9 cellular contexts compared by ENCODE assay signal in genomic region chr11:1628506-1629325, GRCh38. TPM values are rescaled to one million over a fixed set of nuclear protein-coding genes. Genes with fewer than 3 reads are reported as not detected.
DNase-seq lines count a peak whose midpoint lies in the region; ATAC-seq, FAIRE-seq and TF ChIP-seq lines count a peak whose summit lies in the region.
"Had no signal": no experiment of that assay in that cellular context is flagged by ENCODE, and none has a peak within 500 bp of the region (broad histone marks: within the 10 kb centered on the region; RNA-seq: fewer than 3 reads in every experiment).

No MANE protein-coding gene starts in this region.

- no peak for TF ChIP-seq POLR2A in GM12892 (IDR thresholded peaks at IDR 0.05; ENCODE audit: low read depth, low read length)

- no peaks in the 10 kb centered on the region for H3K4me1 Mint-ChIP-seq in natural killer cell
- H3K4me1 Mint-ChIP-seq in stimulated activated naive CD8-positive, alpha-beta T cell treated with anti-CD3 and anti-CD28 coated beads, Interleukin-15, amount 100 ng/mL, for 72 hours: peaks cover 18% of the 10 kb centered on the region

- ATAC-seq in natural killer cell: peak; percentile 82 to 99 (median 98)
- ATAC-seq in stimulated activated naive CD8-positive, alpha-beta T cell treated with anti-CD3 and anti-CD28 coated beads, Interleukin-15, amount 100 ng/mL, for 72 hours: peak; percentile 87

- no peak overlapping the region for H3K4me3 ChIP-seq in epithelial cell of esophagus (ENCODE audit: low read length)

- DNase-seq in GM12892 (ENCODE audit: insufficient read length): peak; percentile 73
- DNase-seq in NCI-H69 (lab: John Stamatoyannopoulos, UW): peak; percentile 53
- DNase-seq in activated CD8-positive, alpha-beta memory T cell treated with anti-CD3 and anti-CD28 coated beads, Interleukin-2, amount 50 U/mL, for 48 hours: peak; percentile 90
- peak; percentile 31 for DNase-seq in epithelial cell of esophagus (ENCODE audit: low read depth)
- peak; percentile 61 for DNase-seq in natural killer cell
- DNase-seq in stimulated activated naive CD8-positive, alpha-beta T cell treated with anti-CD3 and anti-CD28 coated beads, Interleukin-15, amount 100 ng/mL, for 72 hours: peak; percentile 58 to 64
- DNase-seq in KG1 (lab: John Stamatoyannopoulos, UW): no peak
- DNase-seq in SHP77 treated with DMSO at 0.1 percent for 48 hours (lab: John Stamatoyannopoulos, UW): no peak

- no peaks in the 10 kb centered on the region for H3K36me3 Mint-ChIP-seq in natural killer cell

- no peak overlapping the region for H3K27ac Mint-ChIP-seq in natural killer cell
- H3K27ac Mint-ChIP-seq in stimulated activated naive CD8-positive, alpha-beta T cell treated with anti-CD3 and anti-CD28 coated beads, Interleukin-15, amount 100 ng/mL, for 72 hours: no peak overlapping the region

- no peaks in the 10 kb centered on the region for H3K9me3 Mint-ChIP-seq in natural killer cell
- no peaks in the 10 kb centered on the region for H3K9me3 Mint-ChIP-seq in stimulated activated naive CD8-positive, alpha-beta T cell treated with anti-CD3 and anti-CD28 coated beads, Interleukin-15, amount 100 ng/mL, for 72 hours

- no peak overlapping the region for H3K4me3 Mint-ChIP-seq in natural killer cell
- H3K4me3 Mint-ChIP-seq in stimulated activated naive CD8-positive, alpha-beta T cell treated with anti-CD3 and anti-CD28 coated beads, Interleukin-15, amount 100 ng/mL, for 72 hours: no peak overlapping the region

- peaks cover 31 to 51% of the 10 kb centered on the region in 2 donors for H3K27me3 Mint-ChIP-seq in natural killer cell (ENCODE audit: low read depth in 2 of 2)
- peaks cover 58% of the 10 kb centered on the region for H3K27me3 Mint-ChIP-seq in stimulated activated naive CD8-positive, alpha-beta T cell treated with anti-CD3 and anti-CD28 coated beads, Interleukin-15, amount 100 ng/mL, for 72 hours

- peak; percentile 86 for TF ChIP-seq CTCF in epithelial cell of esophagus (IDR thresholded peaks at IDR 0.05; ENCODE audit: insufficient read depth, low read depth, low read length, missing control alignments)
- peak; percentile 85 for TF ChIP-seq CTCF in natural killer cell (IDR thresholded peaks at IDR 0.05)

- peak; percentile 44 for FAIRE-seq in GM12892 (lab: Jason Lieb, UNC)
- FAIRE-seq: colon had no signal

- intact Hi-C loops in natural killer cell (cut with micrococcal nuclease): loop anchor here (5.0 kb wide), 1 partner anchor 81 kb away; no protein-coding TSS in a partner anchor

RNA-seq across cellular contexts. Expression of gene KRTAP5-5, which starts 0.9 kb away (rescaled TPM):
- polyA plus RNA-seq in GM12892 (2012; ENCODE audit: missing spikeins): not detected
- not detected for total RNA-seq in natural killer cell

RNA-seq across cellular contexts. Expression of gene KRTAP5-4, which starts 6.8 kb away (rescaled TPM):
- polyA plus RNA-seq in GM12892 (2012; ENCODE audit: missing spikeins): not detected
- not detected for total RNA-seq in natural killer cell

RNA-seq across cellular contexts. Expression of gene KRTAP5-3, which starts 20.5 kb away (rescaled TPM):
- not detected for polyA plus RNA-seq in GM12892 (2012; ENCODE audit: missing spikeins)
- not detected for total RNA-seq in natural killer cell

RNA-seq across cellular contexts. Expression of gene KRTAP5-2, which starts 30.6 kb away (rescaled TPM):
- not detected for polyA plus RNA-seq in GM12892 (2012; ENCODE audit: missing spikeins)
- total RNA-seq in natural killer cell: not detected

RNA-seq across cellular contexts. Expression of gene KRTAP5-1, which starts 43.6 kb away (rescaled TPM):
- polyA plus RNA-seq in GM12892 (2012; ENCODE audit: missing spikeins): not detected
- total RNA-seq in natural killer cell: not detected

Comparison
In these comparisons a context has a peak if more than half of its experiments do, and no peak if none do; other contexts are left out.
1. DNase-seq: peak in GM12892 (single experiment), NCI-H69 (single experiment), activated CD8-positive, alpha-beta memory T cell treated with anti-CD3 and anti-CD28 coated beads, Interleukin-2, amount 50 U/mL, for 48 hours (single experiment), epithelial cell of esophagus (single experiment), natural killer cell (single experiment) and stimulated activated naive CD8-positive, alpha-beta T cell treated with anti-CD3 and anti-CD28 coated beads, Interleukin-15, amount 100 ng/mL, for 72 hours (2 of 2); none in KG1 (single experiment) and SHP77 treated with DMSO at 0.1 percent for 48 hours (single experiment).